In genomic region chr21:46441961-46442498, GRCh38 we compare ENCODE assay signal across 1 cellular context.
TF ChIP-seq lines count a peak whose summit lies in the region.

No MANE protein-coding gene starts in this region.

TF ChIP-seq in K562, 482 proteins besides CTCF, POLR2A, EP300 and RAD21:
- TF ChIP-seq L3MBTL2 (IDR thresholded peaks at IDR 0.05) (no peak), POLR2G (IDR thresholded peaks at IDR 0.05; ENCODE audit: low read depth, low read length) (peak; percentile 46; the same call in 1 of the 2 replicates), HCFC1 (IDR thresholded peaks at IDR 0.05; ENCODE audit: low read depth, low read length) (no peak)
